In genomic region chr5:90746119-90746518, GRCh38 we compare ENCODE assay signal across 6 cellular contexts.
"Had no signal": no experiment of that assay in that cellular context is flagged by ENCODE, and none has a peak within 500 bp of the region (broad histone marks: within the 10 kb centered on the region; RNA-seq: fewer than 3 reads in every experiment).

No MANE protein-coding gene starts in this region.

- ATAC-seq: HepG2, K562 had no signal

- DNase-seq: IMR-90, KBM-7, KG1 had no signal

- H3K27ac ChIP-seq: HL-60 had no signal

- H3K4me3 ChIP-seq: K562 had no signal
